8 cellular contexts compared by ENCODE assay signal in the genomic region with DNA sequence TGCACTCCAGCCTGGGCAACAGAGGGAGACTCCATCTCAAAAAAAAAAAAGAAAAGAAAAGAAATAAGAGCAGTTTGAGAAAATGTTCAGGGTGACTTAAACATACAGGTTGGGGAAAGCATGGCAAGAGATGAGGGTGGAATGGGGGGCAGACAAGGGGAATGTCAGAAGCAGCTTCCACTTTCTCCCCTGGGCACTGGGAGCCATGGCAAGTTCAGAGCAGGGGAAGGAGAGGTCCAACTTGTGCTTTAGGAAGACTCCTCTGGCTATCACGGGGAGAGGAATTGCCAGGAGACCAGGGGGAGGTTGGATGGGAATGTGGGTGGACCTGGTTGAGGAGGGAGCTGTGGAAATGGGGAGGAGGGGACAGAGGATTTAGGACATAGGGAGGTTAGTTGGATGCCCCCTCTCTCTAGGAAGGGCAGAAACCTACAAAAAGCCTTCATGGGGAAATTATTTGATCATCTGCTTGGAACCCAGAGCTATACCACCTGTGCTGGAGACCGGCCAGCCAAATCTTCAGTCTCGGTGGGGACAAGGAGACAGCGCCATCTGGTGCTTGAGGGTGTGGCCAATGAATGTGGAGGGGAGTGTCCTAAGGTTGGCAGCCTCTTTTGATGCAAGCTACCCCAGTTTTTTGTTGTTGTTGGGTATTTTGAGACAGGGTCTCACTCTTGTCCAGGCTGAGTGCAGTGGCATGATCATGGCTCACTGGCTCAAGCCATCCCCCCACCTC. TPM values are rescaled to one million over a fixed set of nuclear protein-coding genes. Genes with fewer than 3 reads are reported as not detected.
DNase-seq lines count a peak whose midpoint lies in the region; ATAC-seq and TF ChIP-seq lines count a peak whose summit lies in the region.

No MANE protein-coding gene starts in this region.

- no peak overlapping the region for H3K27ac Mint-ChIP-seq in endodermal cell

- DNase-seq in A673 (ENCODE audit: low spot score) (peak; percentile 74), NCI-H524 (lab: John Stamatoyannopoulos, UW) (peak; percentile 75), endodermal cell (peak; percentile 93)
- peak; percentile 28 to 40 for DNase-seq in activated CD4-positive, alpha-beta T cell treated with anti-CD3 and anti-CD28 coated beads, Interleukin-2, amount 50 U/mL, for 24 hours (ENCODE audit: low read depth in 1 of 2, low spot score in 1 of 2)

- no TSS peak for BruUV-seq in A673 (replicated peaks; lab: Mats Ljungman, UMichigan)

- H3K4me1 ChIP-seq in A673 (ENCODE audit: insufficient read depth, low read length, poor library complexity, severe bottlenecking) (no peaks in the 10 kb centered on the region), endodermal cell (ENCODE audit: control insufficient read depth, insufficient read depth, low read length) (no peaks in the 10 kb centered on the region), neutrophil (ENCODE audit: control insufficient read depth in 1 of 2, insufficient read depth in 1 of 2, low read depth in 1 of 2, low read length in 1 of 2) (peaks cover 0 to 5% of the 10 kb centered on the region in 2 experiments)

- H3K27me3 Mint-ChIP-seq in endodermal cell (ENCODE audit: insufficient read depth), result no peaks in the 10 kb centered on the region

- H3K27me3 ChIP-seq in A673 (replicated peaks; ENCODE audit: insufficient read depth, low read depth, low read length, poor library complexity) (no peaks in the 10 kb centered on the region), endodermal cell (ENCODE audit: control insufficient read depth, insufficient read depth, low read length, poor library complexity, severe bottlenecking) (no peaks in the 10 kb centered on the region), neutrophil (no peaks in the 10 kb centered on the region)

- TF ChIP-seq CTCF in A673 (conservative IDR thresholded peaks at IDR 0.05; ENCODE audit: low read depth, low read length) (peak; percentile 75), endodermal cell (conservative IDR thresholded peaks at IDR 0.05) (peak; percentile 70), neutrophil (IDR thresholded peaks at IDR 0.05) (peak; percentile 68)

- peak; percentile 61 for ATAC-seq in GM18505 (IDR thresholded peaks at IDR 0.05; ENCODE audit: unreplicated experiment)
- ATAC-seq in HG03457 (IDR thresholded peaks at IDR 0.05; ENCODE audit: unreplicated experiment), result no peak
- ATAC-seq in HG03354 (IDR thresholded peaks at IDR 0.05; ENCODE audit: poor library complexity, severe bottlenecking, unreplicated experiment), result no peak

- H3K4me3 ChIP-seq in A673 (ENCODE audit: low read depth, low read length, poor library complexity, severe bottlenecking), result no peak overlapping the region
- H3K4me3 ChIP-seq in endodermal cell (ENCODE audit: low read length), result no peak overlapping the region
- H3K4me3 ChIP-seq in neutrophil (ENCODE audit: low read depth in 1 of 2, low read length in 1 of 2), result no peak overlapping the region

- H3K36me3 ChIP-seq in A673 (ENCODE audit: insufficient read depth, low read length, poor library complexity, severe bottlenecking) (no peaks in the 10 kb centered on the region), endodermal cell (ENCODE audit: control insufficient read depth, insufficient read depth, low read length) (peaks cover 19% of the 10 kb centered on the region), neutrophil (peaks cover 7% of the 10 kb centered on the region)

- H3K9ac ChIP-seq in endodermal cell (ENCODE audit: extremely low read depth, low read length, poor library complexity, severe bottlenecking), result no peak overlapping the region

- POLR2A ChIA-PET in A673 (lab: Charles Lee; ENCODE audit: low non-redundant PET), result interaction anchor here (0.6 to 0.7 kb wide), 2 partner anchors 76 to 868 kb away, joined by 4 to 6 read pairs; no protein-coding TSS in a partner anchor

- TF ChIP-seq POLR2A in GM18505 (IDR thresholded peaks at IDR 0.05; ENCODE audit: borderline replicate concordance, extremely low read depth, insufficient read depth, insufficient read length), result no peak

- WGBS in endodermal cell (ENCODE audit: insufficient coverage in 1 of 2, insufficient read length in 1 of 2), 2 experiments, result 60 to 65% methylated on average over 2 to 4 of the region's 4 CpGs

- no peaks in the 10 kb centered on the region for H3K4me1 Mint-ChIP-seq in endodermal cell

- H3K9me3 ChIP-seq in A673 (ENCODE audit: low read depth, low read length, poor library complexity, severe bottlenecking) (no peaks in the 10 kb centered on the region), endodermal cell (ENCODE audit: control insufficient read depth, low read length) (no peaks in the 10 kb centered on the region), neutrophil (no peaks in the 10 kb centered on the region)

- intact Hi-C loops in A673 (cut with micrococcal nuclease; ENCODE audit: unreplicated experiment), result loop anchor here (5.0 kb wide), 1 partner anchor 226 kb away; no protein-coding TSS in a partner anchor

- CTCF ChIA-PET in A673 (lab: Charles Lee), result interaction anchor here (0.6 to 1.4 kb wide), 9 partner anchors 11 to 224 kb away, joined by 3 to 7 read pairs (median 4); no protein-coding TSS in a partner anchor

- H3K27ac ChIP-seq in A673 (ENCODE audit: low read depth, low read length, poor library complexity, severe bottlenecking), result no peak overlapping the region
- no peak overlapping the region for H3K27ac ChIP-seq in endodermal cell (ENCODE audit: low read depth, low read length)
- H3K27ac ChIP-seq in neutrophil, result no peak overlapping the region

- H3K9me3 Mint-ChIP-seq in endodermal cell, result no peaks in the 10 kb centered on the region

- H3K4me3 Mint-ChIP-seq in endodermal cell, result no peak overlapping the region

- peaks cover 38% of the 10 kb centered on the region for H3K36me3 Mint-ChIP-seq in endodermal cell (ENCODE audit: low read depth)

RNA-seq across cellular contexts. Expression of a gene that starts 7.3 kb away (rescaled TPM):
- total RNA-seq in A673 (2021), result 134 and 157 TPM in 2 replicates
- total RNA-seq in endodermal cell, result 100 to 1,000 TPM; 142 to 155 TPM
- 94.4 TPM for polyA plus RNA-seq in endodermal cell (2013, experiment 1 of 2)
- polyA plus RNA-seq in endodermal cell (2013, experiment 2 of 2), result 83.3 TPM

RNA-seq across cellular contexts. Expression of a gene that starts 7.7 kb away (rescaled TPM):
- total RNA-seq in A673 (2021), result 23.6 and 26.1 TPM in 2 replicates
- 10 to 100 TPM; 19.8 to 33.7 TPM for total RNA-seq in endodermal cell
- polyA plus RNA-seq in endodermal cell (2013, experiment 1 of 2), result 28.9 TPM
- polyA plus RNA-seq in endodermal cell (2013, experiment 2 of 2), result 25.7 TPM

RNA-seq across cellular contexts. Expression of a gene that starts 34.8 kb away (rescaled TPM):
- total RNA-seq in A673 (2021) (283 and 295 TPM in 2 replicates), endodermal cell (10 to 100 TPM; 77.6 to 78.1 TPM)
- 81.2 TPM for polyA plus RNA-seq in endodermal cell (2013, experiment 1 of 2)
- 60.6 TPM for polyA plus RNA-seq in endodermal cell (2013, experiment 2 of 2)

RNA-seq across cellular contexts. Expression of a gene that starts 36.7 kb away (rescaled TPM):
- 45.1 and 60.3 TPM in 2 replicates for total RNA-seq in A673 (2021)
- 10 to 100 TPM; 80.5 to 90.8 TPM for total RNA-seq in endodermal cell
- 29.2 TPM for polyA plus RNA-seq in endodermal cell (2013, experiment 1 of 2)
- polyA plus RNA-seq in endodermal cell (2013, experiment 2 of 2), result 30.6 TPM

Comparison
In these comparisons a context has a peak if more than half of its experiments do, and no peak if none do; other contexts are left out.
1. DNase-seq: peak in every context shown above with its lines; median percentile 93 in endodermal cell; 75 in NCI-H524; 74 in A673; 34 in activated CD4-positive, alpha-beta T cell treated with anti-CD3 and anti-CD28 coated beads, Interleukin-2, amount 50 U/mL, for 24 hours.